ENCODE assay signal across 1 cellular context in genomic region chr7:97731736-97732370, GRCh38.
TF ChIP-seq lines count a peak whose summit lies in the region.

Gene TAC1 (plus strand): TSS chr7:97732086. CDS start chr7:97732613, 527 bp downstream.

TF ChIP-seq in SK-N-SH, 30 proteins besides CTCF, POLR2A, EP300 and RAD21 (continued from another document):
- no peak for TF ChIP-seq PBX3 (IDR thresholded peaks at IDR 0.05)
- TF ChIP-seq FOXM1 (IDR thresholded peaks at IDR 0.05; ENCODE audit: low read depth), result no peak
- no peak for TF ChIP-seq EZH2phosphoT487 (IDR thresholded peaks at IDR 0.05; ENCODE audit: borderline replicate concordance, low read depth)
- no peak for TF ChIP-seq FOXJ3 (CRISPR knock-in tag; IDR thresholded peaks at IDR 0.05)
- TF ChIP-seq NRF1 (IDR thresholded peaks at IDR 0.05; ENCODE audit: low read depth, low read length), result no peak
- TF ChIP-seq NFIC (IDR thresholded peaks at IDR 0.05; ENCODE audit: borderline replicate concordance), result no peak
- no peak for TF ChIP-seq GATA2 (CRISPR knock-in tag; IDR thresholded peaks at IDR 0.05)
- TF ChIP-seq SMC3 (IDR thresholded peaks at IDR 0.05; ENCODE audit: low read depth, low read length), result no peak
